ENCODE assay signal across 8 cellular contexts in genomic region chr17:40112718-40113109, GRCh38. TPM values are rescaled to one million over a fixed set of nuclear protein-coding genes. Genes with fewer than 3 reads are reported as not detected.
DNase-seq lines count a peak whose midpoint lies in the region; ATAC-seq, FAIRE-seq and TF ChIP-seq lines count a peak whose summit lies in the region.

No MANE protein-coding gene starts in this region.

- H3F3A ChIP-seq in MM.1S (ENCODE audit: insufficient read depth, low read length), result 0 out of 2 replicates have a peak, but pooled peaks cover 2% of the 10 kb centered on the region

- H3K9me3 ChIP-seq in A549 (no peaks in the 10 kb centered on the region), MM.1S (replicated peaks; ENCODE audit: insufficient read depth, low read length) (no peaks in the 10 kb centered on the region)
- no peaks in the 10 kb centered on the region for H3K9me3 ChIP-seq in effector memory CD4-positive, alpha-beta T cell (ENCODE audit: control insufficient read depth, low read length)

- no peaks in the 10 kb centered on the region for H3K79me2 ChIP-seq in MM.1S (ENCODE audit: low read length)

- peak overlapping the region; percentile 86 for H3K4me3 Mint-ChIP-seq in natural killer cell

- H3K4me2 ChIP-seq in A549 (peak overlapping the region; percentile 87), MM.1S (ENCODE audit: low read depth, low read length) (peak overlapping the region; percentile 18; the same call in 1 of the 2 replicates)

- H3K4me1 ChIP-seq in A549, result peaks cover 59% of the 10 kb centered on the region
- H3K4me1 ChIP-seq in MM.1S (ENCODE audit: low read length), result peaks cover 35% of the 10 kb centered on the region
- peaks cover 56% of the 10 kb centered on the region for H3K4me1 ChIP-seq in effector memory CD4-positive, alpha-beta T cell (ENCODE audit: control insufficient read depth, insufficient read depth, low read length, poor library complexity, severe bottlenecking)

- CTCF ChIA-PET in A549 (lab: Yijun Ruan, JAX), result interaction anchor here (0.5 to 9.4 kb wide), 43 partner anchors 12 to 594 kb away, joined by 3 to 228 read pairs (median 10); partner anchors contain the start of genes CASC3, CSF3, MED24 and MSL1

- peak overlapping the region; percentile 98 to 99 for H3K27ac Mint-ChIP-seq in natural killer cell

- H3K9ac ChIP-seq in MM.1S (ENCODE audit: low read length), result no peak overlapping the region

- no peak for FAIRE-seq in A549 (lab: Jason Lieb, UNC)

- TF ChIP-seq RAD21 in A549 (conservative IDR thresholded peaks at IDR 0.05 in 1 of 2, IDR thresholded peaks at IDR 0.05 in 1 of 2), result no peak

- H2AFZ ChIP-seq in MM.1S (ENCODE audit: low read length), result peak overlapping the region; percentile 91; the same call in 1 of the 2 replicates

- TF ChIP-seq EP300 in A549 (IDR thresholded peaks at IDR 0.05), result no peak

- H3K9me2 ChIP-seq in MM.1S (replicated peaks; ENCODE audit: insufficient read depth, low read length), result no peaks in the 10 kb centered on the region

- H3K27me3 Mint-ChIP-seq in natural killer cell (ENCODE audit: low read depth in 2 of 2), result no peaks in the 10 kb centered on the region

- peaks cover 52 to 55% of the 10 kb centered on the region in 2 donors for H3K4me1 Mint-ChIP-seq in natural killer cell

- H3K36me3 Mint-ChIP-seq in natural killer cell, result no peaks in the 10 kb centered on the region

- 59% methylated on average over 4 of the region's 4 CpGs for WGBS in A549 (ENCODE audit: missing lambda C conversion rate)

- POLR2A ChIA-PET in A549 (lab: Yijun Ruan, JAX), result interaction anchor here (0.7 to 7.9 kb wide), 20 partner anchors 8 to 350 kb away, joined by 3 to 173 read pairs (median 6); partner anchors contain the start of genes CASC3, CSF3, MED24 and MSL1

- DNase-seq in A549 (ENCODE audit: low read depth in 1 of 2, low spot score in 1 of 2) (no peak), MM.1S (no peak), natural killer cell (no peak), GF-D8 (lab: John Stamatoyannopoulos, UW) (no peak), LoVo (ENCODE audit: low spot score) (no peak), ureter (ENCODE audit: low spot score) (no peak)
- no peak for DNase-seq in effector memory CD4-positive, alpha-beta T cell

- H4K20me1 ChIP-seq in MM.1S (ENCODE audit: insufficient read depth, low read length), result no peaks in the 10 kb centered on the region

- TF ChIP-seq CTCF in A549 (IDR thresholded peaks at IDR 0.05), result no peak
- no peak for TF ChIP-seq CTCF in MM.1S (IDR thresholded peaks at IDR 0.05; ENCODE audit: low read length)
- TF ChIP-seq CTCF in natural killer cell (IDR thresholded peaks at IDR 0.05), result no peak

- no peaks in the 10 kb centered on the region for H3K9me3 Mint-ChIP-seq in natural killer cell

- H3K4me3 ChIP-seq in A549 (no peak overlapping the region), MM.1S (ENCODE audit: low read length) (no peak overlapping the region)
- H3K4me3 ChIP-seq in effector memory CD4-positive, alpha-beta T cell (ENCODE audit: insufficient read depth, low read depth, low read length, poor library complexity, severe bottlenecking), result no peak overlapping the region

- H3K27ac ChIP-seq in A549, result peak overlapping the region; percentile 67 to 93
- H3K27ac ChIP-seq in MM.1S (ENCODE audit: low read length), result no peak overlapping the region
- H3K27ac ChIP-seq in effector memory CD4-positive, alpha-beta T cell (ENCODE audit: insufficient read depth, low read length, poor library complexity, severe bottlenecking), result peak overlapping the region; percentile 54

- TF ChIP-seq POLR2A in A549 (IDR thresholded peaks at IDR 0.05; ENCODE audit: low read length), result no peak

- no peaks in the 10 kb centered on the region for H3K36me3 ChIP-seq in MM.1S (replicated peaks; ENCODE audit: insufficient read depth, low read length)
- H3K36me3 ChIP-seq in effector memory CD4-positive, alpha-beta T cell (ENCODE audit: control insufficient read depth, insufficient read depth, low read length), result no peaks in the 10 kb centered on the region

- ATAC-seq in A549 (0 out of 6 replicates have a peak, but pooled peaks of 1 of the 2 experiments have one; percentile 1), natural killer cell (no peak), HG03469 (IDR thresholded peaks at IDR 0.05; ENCODE audit: unreplicated experiment) (no peak)

- intact Hi-C loops in natural killer cell (cut with micrococcal nuclease), result loop anchor here (1.0 to 5.0 kb wide), 5 partner anchors 16 to 56 kb away; partner anchors contain the start of genes CASC3 and THRA

- H3K27me3 ChIP-seq in MM.1S (replicated peaks; ENCODE audit: insufficient read depth, low read length), result no peaks in the 10 kb centered on the region
- H3K27me3 ChIP-seq in effector memory CD4-positive, alpha-beta T cell (replicated peaks; ENCODE audit: control insufficient read depth, insufficient read depth, low read length, poor library complexity, severe bottlenecking), result no peaks in the 10 kb centered on the region

TF ChIP-seq in A549, 52 proteins besides CTCF, POLR2A, EP300 and RAD21 (continues in another document):
- TF ChIP-seq FOSL2 (IDR thresholded peaks at IDR 0.05) (no peak), FOSL2 (CRISPR knock-in tag; IDR thresholded peaks at IDR 0.05) (no peak), NR3C1 (IDR thresholded peaks at IDR 0.05) (no peak), GATA3 (IDR thresholded peaks at IDR 0.05; ENCODE audit: borderline replicate concordance) (no peak), FOXS1 (CRISPR knock-in tag; IDR thresholded peaks at IDR 0.05) (no peak), ZC3H11A (IDR thresholded peaks at IDR 0.05) (no peak), MAX (IDR thresholded peaks at IDR 0.05) (no peak), NFE2L2 (conservative IDR thresholded peaks at IDR 0.05; ENCODE audit: low read length) (no peak), CEBPB (IDR thresholded peaks at IDR 0.05) (no peak), RARB (CRISPR knock-in tag; IDR thresholded peaks at IDR 0.05) (no peak), POLR2AphosphoS2 (conservative IDR thresholded peaks at IDR 0.05; ENCODE audit: low read length) (no peak), ZSCAN20 (CRISPR knock-in tag; IDR thresholded peaks at IDR 0.05) (no peak), TFCP2L1 (CRISPR knock-in tag; IDR thresholded peaks at IDR 0.05) (no peak)
- TF ChIP-seq, protein P1, sequence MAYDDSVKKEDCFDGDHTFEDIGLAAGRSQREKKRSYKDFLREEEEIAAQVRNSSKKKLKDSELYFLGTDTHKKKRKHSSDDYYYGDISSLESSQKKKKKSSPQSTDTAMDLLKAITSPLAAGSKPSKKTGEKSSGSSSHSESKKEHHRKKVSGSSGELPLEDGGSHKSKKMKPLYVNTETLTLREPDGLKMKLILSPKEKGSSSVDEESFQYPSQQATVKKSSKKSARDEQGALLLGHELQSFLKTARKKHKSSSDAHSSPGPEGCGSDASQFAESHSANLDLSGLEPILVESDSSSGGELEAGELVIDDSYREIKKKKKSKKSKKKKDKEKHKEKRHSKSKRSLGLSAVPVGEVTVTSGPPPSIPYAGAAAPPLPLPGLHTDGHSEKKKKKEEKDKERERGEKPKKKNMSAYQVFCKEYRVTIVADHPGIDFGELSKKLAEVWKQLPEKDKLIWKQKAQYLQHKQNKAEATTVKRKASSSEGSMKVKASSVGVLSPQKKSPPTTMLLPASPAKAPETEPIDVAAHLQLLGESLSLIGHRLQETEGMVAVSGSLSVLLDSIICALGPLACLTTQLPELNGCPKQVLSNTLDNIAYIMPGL (CRISPR knock-in tag; IDR thresholded peaks at IDR 0.05; ENCODE audit: borderline replicate concordance), result no peak

RNA-seq across cellular contexts. Expression of gene MSL1, which starts 9.1 kb away (rescaled TPM):
- 87.8 and 95.1 TPM in 2 replicates for polyA plus RNA-seq in A549 (2011; rRNA removed)
- 24.3 and 30.5 TPM in 2 replicates for polyA plus RNA-seq in A549 (2012; cell fraction: cytosol; rRNA removed)
- polyA plus RNA-seq in A549 (2012; cell fraction: nucleus; rRNA removed), result 28.3 and 28.4 TPM in 2 replicates
- polyA plus RNA-seq in A549 (2017; fragmentation: RNase III; extraction: RNeasy Plus Mini Kit Qiagen cat#74134 plus additional on column Dnase treatment), result 60.4 to 70.1 TPM (median 64.8 TPM) in 3 replicates
- 32.5 and 33.0 TPM in 2 replicates for polyA minus RNA-seq in A549 (2011; rRNA and poly(A)+ RNA removed)
- 100 to 1,000 TPM in 2 of 3 donors, 10 to 100 TPM in 1; 99.0 to 124 (median 110) TPM for total RNA-seq in natural killer cell
- total RNA-seq in ureter, result 91.3 TPM

RNA-seq across cellular contexts. Expression of gene NR1D1, which starts 12.3 kb away (rescaled TPM):
- polyA plus RNA-seq in A549 (2011; rRNA removed) (1.2 and 2.4 TPM in 2 replicates), A549 (2017; fragmentation: RNase III; extraction: RNeasy Plus Mini Kit Qiagen cat#74134 plus additional on column Dnase treatment) (3.0 to 4.6 TPM (median 4.4 TPM) in 3 replicates)
- polyA plus RNA-seq in A549 (2012; cell fraction: cytosol; rRNA removed), result 5.7 and 6.5 TPM in 2 replicates
- polyA plus RNA-seq in A549 (2012; cell fraction: nucleus; rRNA removed), result 12.1 and 15.2 TPM in 2 replicates
- polyA minus RNA-seq in A549 (2011; rRNA and poly(A)+ RNA removed), result 4.0 and 6.0 TPM in 2 replicates
- total RNA-seq in natural killer cell (10 to 100 TPM in 1 of 3 donors, 1 to 10 TPM in 2; 8.8 to 10.1 (median 9.9) TPM), ureter (26.0 TPM)

RNA-seq across cellular contexts. Expression of gene CASC3, which starts 27.6 kb away (rescaled TPM):
- 62.8 and 67.9 TPM in 2 replicates for polyA plus RNA-seq in A549 (2011; rRNA removed)
- polyA plus RNA-seq in A549 (2012; cell fraction: cytosol; rRNA removed), result 30.9 and 36.2 TPM in 2 replicates
- 79.2 and 100 TPM in 2 replicates for polyA plus RNA-seq in A549 (2012; cell fraction: nucleus; rRNA removed)
- 44.5 to 48.2 TPM (median 45.5 TPM) in 3 replicates for polyA plus RNA-seq in A549 (2017; fragmentation: RNase III; extraction: RNeasy Plus Mini Kit Qiagen cat#74134 plus additional on column Dnase treatment)
- 51.1 and 56.5 TPM in 2 replicates for polyA minus RNA-seq in A549 (2011; rRNA and poly(A)+ RNA removed)
- 100 to 1,000 TPM; 178 to 213 (median 187) TPM for total RNA-seq in natural killer cell
- 121 TPM for total RNA-seq in ureter

RNA-seq across cellular contexts. Expression of gene THRA, which starts 49.9 kb away (rescaled TPM):
- polyA plus RNA-seq in A549 (2011; rRNA removed), result 20.1 and 27.4 TPM in 2 replicates
- 12.5 and 15.3 TPM in 2 replicates for polyA plus RNA-seq in A549 (2012; cell fraction: cytosol; rRNA removed)
- polyA plus RNA-seq in A549 (2012; cell fraction: nucleus; rRNA removed), result 10.5 and 13.1 TPM in 2 replicates
- 16.1 to 23.7 TPM (median 22.5 TPM) in 3 replicates for polyA plus RNA-seq in A549 (2017; fragmentation: RNase III; extraction: RNeasy Plus Mini Kit Qiagen cat#74134 plus additional on column Dnase treatment)
- polyA minus RNA-seq in A549 (2011; rRNA and poly(A)+ RNA removed), result 25.5 and 26.9 TPM in 2 replicates
- 10 to 100 TPM; 40.8 to 55.7 (median 42.3) TPM for total RNA-seq in natural killer cell
- total RNA-seq in ureter, result 54.7 TPM

RNA-seq across cellular contexts. Expression of gene MED24, which starts 58.5 kb away (rescaled TPM):
- polyA plus RNA-seq in A549 (2011; rRNA removed), result 63.6 and 89.5 TPM in 2 replicates
- polyA plus RNA-seq in A549 (2012; cell fraction: cytosol; rRNA removed), result 85.2 and 102 TPM in 2 replicates
- 320 and 427 TPM in 2 replicates for polyA plus RNA-seq in A549 (2012; cell fraction: nucleus; rRNA removed)
- polyA plus RNA-seq in A549 (2017; fragmentation: RNase III; extraction: RNeasy Plus Mini Kit Qiagen cat#74134 plus additional on column Dnase treatment), result 60.7 to 64.5 TPM (median 60.8 TPM) in 3 replicates
- polyA minus RNA-seq in A549 (2011; rRNA and poly(A)+ RNA removed), result 129 and 130 TPM in 2 replicates
- total RNA-seq in natural killer cell, result 100 to 1,000 TPM; 115 to 141 (median 126) TPM
- 87.9 TPM for total RNA-seq in ureter
